Comparison of ENCODE assay signal across 18 cellular contexts in the genomic region with DNA sequence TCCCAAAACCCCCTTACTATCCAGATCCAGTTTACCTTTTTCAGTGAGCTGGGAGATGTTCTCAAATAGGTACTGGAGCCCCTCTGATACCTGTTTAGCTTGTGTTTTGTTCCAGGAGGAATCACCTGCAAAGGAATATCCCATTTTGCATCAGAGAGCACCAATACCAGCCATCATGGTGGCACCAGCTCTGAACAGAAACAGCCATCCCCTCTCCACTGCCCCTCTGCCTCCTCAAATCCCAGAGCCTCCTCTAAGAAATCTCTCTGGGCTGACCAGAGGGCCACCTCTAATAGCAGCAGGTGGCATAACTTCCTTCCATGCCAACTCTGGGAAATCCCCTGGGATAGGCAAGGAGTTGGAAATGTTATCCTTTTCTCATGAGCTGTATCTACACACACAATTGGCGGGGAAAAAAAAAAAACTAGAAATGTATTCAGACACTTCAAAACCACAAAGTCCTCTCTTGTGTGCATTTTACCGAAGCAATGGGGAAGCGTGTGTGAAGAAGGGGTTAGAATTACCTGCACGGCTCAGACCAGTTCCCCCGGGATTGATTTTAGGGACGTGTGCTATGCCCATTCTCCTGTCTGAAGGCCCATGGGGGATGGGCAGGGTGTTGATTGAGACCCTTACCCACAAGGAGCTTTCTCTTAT. TPM values are rescaled to one million over a fixed set of nuclear protein-coding genes. Genes with fewer than 3 reads are reported as not detected.
DNase-seq lines count a peak whose midpoint lies in the region; ATAC-seq and TF ChIP-seq lines count a peak whose summit lies in the region.
"Had no signal": no experiment of that assay in that cellular context is flagged by ENCODE, and none has a peak within 500 bp of the region (broad histone marks: within the 10 kb centered on the region; RNA-seq: fewer than 3 reads in every experiment).

No MANE protein-coding gene starts in this region.

- no peak for TF ChIP-seq CTCF in esophagus squamous epithelium (IDR thresholded peaks at IDR 0.05)
- no peak for TF ChIP-seq CTCF in heart right ventricle (IDR thresholded peaks at IDR 0.05)

- H3K27me3 ChIP-seq in H7 (ENCODE audit: control insufficient read depth, insufficient read depth, low read length) (no peaks in the 10 kb centered on the region), esophagus squamous epithelium (peaks cover 0 to 57% (median 0%) of the 10 kb centered on the region in 4 donors), heart right ventricle (peaks cover 0 to 55% (median 39%) of the 10 kb centered on the region in 7 donors)

- no peaks in the 10 kb centered on the region for H3K9me3 ChIP-seq in esophagus squamous epithelium
- H3K9me3 ChIP-seq in heart right ventricle, result no peaks in the 10 kb centered on the region
- H3K9me3 ChIP-seq: thoracic aorta had no signal

- 35 to 44% methylated on average over 6 of the region's 6 CpGs for WGBS in esophagus squamous epithelium, 2 donors
- 74 to 76% methylated on average over 6 of the region's 6 CpGs for WGBS in heart right ventricle, 2 donors

- H3K27me3 Mint-ChIP-seq in naive thymus-derived CD8-positive, alpha-beta T cell, result peaks cover 5 to 48% (median 37%) of the 10 kb centered on the region in 5 donors

- no peaks in the 10 kb centered on the region for H3K9me3 Mint-ChIP-seq in naive thymus-derived CD8-positive, alpha-beta T cell

- DNase-seq in NCI-H1105 treated with DMSO at 0.1 percent for 48 hours (lab: John Stamatoyannopoulos, UW) (peak; percentile 3), NCI-H1105 (lab: John Stamatoyannopoulos, UW) (no peak), H7 (peak; percentile 19), NCI-H510A treated with DMSO at 0.1 percent for 48 hours (lab: John Stamatoyannopoulos, UW) (peak; percentile 64), esophagus squamous epithelium (lab: John Stamatoyannopoulos, UW) (no peak), heart right ventricle (no peak)
- DNase-seq in naive thymus-derived CD8-positive, alpha-beta T cell, result no peak
- DNase-seq: 8988T; activated CD4-positive, alpha-beta T cell treated with anti-CD3 and anti-CD28 coated beads for 4 hours; caudate nucleus; left ventricle myocardium superior; NCI-H2227 treated with DMSO at 0.1 percent for 48 hours; SW 1271 had no signal

- peaks cover 8 to 75% (median 16%) of the 10 kb centered on the region in 3 donors for H3K4me1 ChIP-seq in esophagus squamous epithelium
- H3K4me1 ChIP-seq in heart right ventricle, result peaks cover 0 to 17% (median 0%) of the 10 kb centered on the region in 9 donors

- no peak overlapping the region for H3K4me3 ChIP-seq in H7 (ENCODE audit: insufficient read depth, low read depth, low read length)
- H3K4me3 ChIP-seq in esophagus squamous epithelium, result no peak overlapping the region
- H3K4me3 ChIP-seq in heart right ventricle, result no peak overlapping the region
- H3K4me3 ChIP-seq: skin epidermis, thoracic aorta had no signal

- H3K4me3 Mint-ChIP-seq in naive thymus-derived CD8-positive, alpha-beta T cell, result peak overlapping the region; percentile 20 to 78 (median 60)

- no peak for TF ChIP-seq POLR2A in esophagus squamous epithelium (IDR thresholded peaks at IDR 0.05)

- peaks cover 27 to 39% (median 33%) of the 10 kb centered on the region in 4 donors for H3K4me1 Mint-ChIP-seq in naive thymus-derived CD8-positive, alpha-beta T cell

- ATAC-seq in naive thymus-derived CD8-positive, alpha-beta T cell, result peak in 1 of 2 donors; percentile 44
- no peak for ATAC-seq in HG03196 (IDR thresholded peaks at IDR 0.05; ENCODE audit: unreplicated experiment)
- no peak for ATAC-seq in heart right ventricle
- ATAC-seq: left ventricle myocardium superior, Panc1 had no signal

- peak overlapping the region in 3 of 10 donors; percentile 33 to 55 (median 38) for H3K27ac Mint-ChIP-seq in naive thymus-derived CD8-positive, alpha-beta T cell

- intact Hi-C loops in esophagus squamous epithelium (cut with DNase I) (no loop called here), heart right ventricle (cut with DNase I) (no loop called here)

- H3K36me3 ChIP-seq in H7 (replicated peaks; ENCODE audit: control insufficient read depth, insufficient read depth, low read length), result no peaks in the 10 kb centered on the region
- peaks cover 0 to 5% (median 0%) of the 10 kb centered on the region in 3 donors for H3K36me3 ChIP-seq in esophagus squamous epithelium
- no peaks in the 10 kb centered on the region for H3K36me3 ChIP-seq in heart right ventricle
- H3K36me3 ChIP-seq: thoracic aorta had no signal

- H3K36me3 Mint-ChIP-seq in naive thymus-derived CD8-positive, alpha-beta T cell, result no peaks in the 10 kb centered on the region

- H3K27ac ChIP-seq in esophagus squamous epithelium, result no peak overlapping the region
- no peak overlapping the region for H3K27ac ChIP-seq in heart right ventricle
- H3K27ac ChIP-seq: thoracic aorta had no signal

- POLR2A ChIA-PET in naive thymus-derived CD8-positive, alpha-beta T cell (lab: Charles Lee), result no interaction called here

RNA-seq across cellular contexts. Expression of a gene that starts 2.4 kb away (rescaled TPM):
- total RNA-seq in H7 (2014; rRNA removed; shearing (Covaris generic)), result not detected in 2 replicates
- total RNA-seq in naive thymus-derived CD8-positive, alpha-beta T cell, result not detected
- polyA plus RNA-seq in naive thymus-derived CD8-positive, alpha-beta T cell, result not detected
- 10 to 100 TPM in 1 of 4 donors, 1 to 10 TPM in 3; 4.2 to 15.1 (median 6.9) TPM for total RNA-seq in esophagus squamous epithelium
- not detected for total RNA-seq in heart right ventricle
- polyA plus RNA-seq in heart right ventricle, result not detected
- total RNA-seq: epithelial cell of proximal tubule, left ventricle myocardium superior, thoracic aorta had no signal

RNA-seq across cellular contexts. Expression of a gene that starts 11.5 kb away (rescaled TPM):
- not detected in 2 replicates for total RNA-seq in H7 (2014; rRNA removed; shearing (Covaris generic))
- total RNA-seq in naive thymus-derived CD8-positive, alpha-beta T cell, result 1 to 10 TPM; 2.2 to 2.8 TPM
- 10 to 100 TPM in 2 of 3 donors, 1 to 10 TPM in 1; 5.0 to 18.8 (median 18.7) TPM for polyA plus RNA-seq in naive thymus-derived CD8-positive, alpha-beta T cell
- total RNA-seq in esophagus squamous epithelium, result over 10,000 TPM; 15,145 to 90,256 (median 57,331) TPM
- total RNA-seq in heart right ventricle, result 100 to 1,000 TPM in 3 of 10 donors, 10 to 100 TPM in 6, 1 to 10 TPM in 1; 9.9 to 182 (median 36.0) TPM
- polyA plus RNA-seq in heart right ventricle, result 100 to 1,000 TPM; 111 to 177 TPM

RNA-seq across cellular contexts. Expression of a gene that starts 29.2 kb away (rescaled TPM):
- not detected in 2 replicates for total RNA-seq in H7 (2014; rRNA removed; shearing (Covaris generic))
- total RNA-seq in naive thymus-derived CD8-positive, alpha-beta T cell, result not detected
- polyA plus RNA-seq in naive thymus-derived CD8-positive, alpha-beta T cell, result 1 to 10 TPM in 1 of 3 donors, under 1 TPM in 1, not detected in 1; 0.44 to 1.7 TPM
- total RNA-seq in esophagus squamous epithelium, result 100 to 1,000 TPM in 1 of 4 donors, 10 to 100 TPM in 3; 16.2 to 154 (median 49.0) TPM
- total RNA-seq in heart right ventricle, result 10 to 100 TPM in 1 of 10 donors, 1 to 10 TPM in 6, under 1 TPM in 2, not detected in 1; 0.49 to 12.9 (median 1.9) TPM
- polyA plus RNA-seq in heart right ventricle, result 1 to 10 TPM; 4.6 to 6.2 TPM
- total RNA-seq: epithelial cell of proximal tubule had no signal

RNA-seq across cellular contexts. Expression of a gene that starts 33.4 kb away (rescaled TPM):
- not detected in 2 replicates for total RNA-seq in H7 (2014; rRNA removed; shearing (Covaris generic))
- total RNA-seq in naive thymus-derived CD8-positive, alpha-beta T cell, result not detected
- not detected for polyA plus RNA-seq in naive thymus-derived CD8-positive, alpha-beta T cell
- total RNA-seq in esophagus squamous epithelium (10 to 100 TPM; 14.3 to 44.0 (median 23.8) TPM), heart right ventricle (not detected)
- not detected for polyA plus RNA-seq in heart right ventricle
- total RNA-seq: epithelial cell of proximal tubule, left ventricle myocardium superior, thoracic aorta had no signal

RNA-seq across cellular contexts. Expression of a gene that starts 44.7 kb away (rescaled TPM):
- total RNA-seq in H7 (2014; rRNA removed; shearing (Covaris generic)), result not detected in 2 replicates
- not detected for total RNA-seq in naive thymus-derived CD8-positive, alpha-beta T cell
- 10 to 100 TPM in 2 of 3 donors, 1 to 10 TPM in 1; 1.0 to 12.4 (median 11.6) TPM for polyA plus RNA-seq in naive thymus-derived CD8-positive, alpha-beta T cell
- over 10,000 TPM in 3 of 4 donors, 1,000 to 10,000 TPM in 1; 4,308 to 17,245 (median 15,998) TPM for total RNA-seq in esophagus squamous epithelium
- total RNA-seq in heart right ventricle, result 100 to 1,000 TPM in 1 of 10 donors, 10 to 100 TPM in 7, 1 to 10 TPM in 2; 6.2 to 105 (median 24.5) TPM
- polyA plus RNA-seq in heart right ventricle, result 10 to 100 TPM; 73.6 to 79.2 TPM
- total RNA-seq: epithelial cell of proximal tubule had no signal

Comparison
In these comparisons a context has a peak if more than half of its experiments do, and no peak if none do; other contexts are left out.
1. DNase-seq: peak in NCI-H1105 treated with DMSO at 0.1 percent for 48 hours (single experiment), H7 (single experiment) and NCI-H510A treated with DMSO at 0.1 percent for 48 hours (single experiment); none in NCI-H1105 (single experiment), naive thymus-derived CD8-positive, alpha-beta T cell (0 of 10), esophagus squamous epithelium (single experiment) and heart right ventricle (0 of 2).
2. RNA of a gene that starts 11.5 kb away (total RNA-seq): 15,145 to 90,256 TPM in esophagus squamous epithelium; 9.9 to 182 TPM in heart right ventricle, 2.2 to 2.8 TPM in naive thymus-derived CD8-positive, alpha-beta T cell and not detected in H7; every median in the first group is over 10 times any median in the second.